Comparison of ENCODE assay signal across 11 cellular contexts in genomic region chr21:25999935-26000582, GRCh38.
DNase-seq lines count a peak whose midpoint lies in the region; ATAC-seq, FAIRE-seq and TF ChIP-seq lines count a peak whose summit lies in the region.
"Had no signal": no experiment of that assay in that cellular context is flagged by ENCODE, and none has a peak within 500 bp of the region (broad histone marks: within the 10 kb centered on the region; RNA-seq: fewer than 3 reads in every experiment).

No MANE protein-coding gene starts in this region.

- no peaks in the 10 kb centered on the region for H3K79me1 ChIP-seq in H9 (ENCODE audit: insufficient read depth, low read depth, low read length, poor library complexity, severe bottlenecking)

- H3K4me1 ChIP-seq in H9 (ENCODE audit: insufficient read depth, low read length) (peaks cover 15% of the 10 kb centered on the region), colonic mucosa (peaks cover 4% of the 10 kb centered on the region), heart right ventricle (peaks cover 0 to 17% (median 5%) of the 10 kb centered on the region in 9 donors)

- intact Hi-C loops in colonic mucosa (cut with DNase I): loop anchor here (10.0 kb wide), 1 partner anchor 115 kb away; no protein-coding TSS in a partner anchor
- intact Hi-C loops in heart right ventricle (cut with DNase I): loop anchor here in 2 of 10 donors (10.0 kb wide), 2 partner anchors 105 to 165 kb away; no protein-coding TSS in a partner anchor

- H2BK12ac ChIP-seq in H9 (ENCODE audit: insufficient read length, low read depth, low read length): peak overlapping the region; percentile 58

- no peak overlapping the region for H3K56ac ChIP-seq in H9 (ENCODE audit: insufficient read length, low read depth, low read length)

- H3K27ac Mint-ChIP-seq in H9: peak overlapping the region; percentile 40 to 98 (median 95)
- H3K27ac Mint-ChIP-seq in activated CD8-positive, alpha-beta memory T cell treated with anti-CD3 and anti-CD28 coated beads, Interleukin-2, amount 10 ng/mL, durations not matched to agents 7 days and 5 days: no peak overlapping the region

- no peak overlapping the region for H3K18ac ChIP-seq in H9 (ENCODE audit: insufficient read length, low read depth, low read length)

- H3K4me3 ChIP-seq in colonic mucosa: no peak overlapping the region
- H3K4me3 ChIP-seq in heart right ventricle: no peak overlapping the region
- H3K4me3 ChIP-seq: pancreas had no signal

- no peaks in the 10 kb centered on the region for H3K9me3 ChIP-seq in H9 (ENCODE audit: control insufficient read depth, low read depth, low read length)
- H3K9me3 ChIP-seq in colonic mucosa: no peaks in the 10 kb centered on the region
- no peaks in the 10 kb centered on the region for H3K9me3 ChIP-seq in heart right ventricle
- H3K9me3 ChIP-seq: pancreas, SK-N-SH had no signal

- no peak for FAIRE-seq in GM12892 (lab: Jason Lieb, UNC)

- H4K91ac ChIP-seq in H9 (ENCODE audit: insufficient read length, low read depth, low read length): no peak overlapping the region

- H3K79me2 ChIP-seq in H9 (ENCODE audit: insufficient read depth, low read length): peaks cover 2% of the 10 kb centered on the region; the same call in 1 of the 2 replicates

- H2BK20ac ChIP-seq in H9 (ENCODE audit: low read depth, low read length, poor library complexity, severe bottlenecking): no peak overlapping the region

- H3K36me3 ChIP-seq in colonic mucosa (no peaks in the 10 kb centered on the region), heart right ventricle (peaks cover 0 to 50% (median 0%) of the 10 kb centered on the region in 9 donors)
- H3K36me3 ChIP-seq: pancreas had no signal

- H2BK120ac ChIP-seq in H9 (ENCODE audit: low read depth, low read length, poor library complexity, severe bottlenecking): no peak overlapping the region

- no peak overlapping the region for H4K5ac ChIP-seq in H9 (ENCODE audit: insufficient read length, low read depth, low read length)

- H3K27me3 Mint-ChIP-seq in H9 (ENCODE audit: low read depth): no peaks in the 10 kb centered on the region
- H3K27me3 Mint-ChIP-seq in activated CD8-positive, alpha-beta memory T cell treated with anti-CD3 and anti-CD28 coated beads, Interleukin-2, amount 10 ng/mL, durations not matched to agents 7 days and 5 days: no peaks in the 10 kb centered on the region

- peak overlapping the region; percentile 82 for H3K27ac ChIP-seq in H9 (ENCODE audit: insufficient read length, low read depth, low read length)
- H3K27ac ChIP-seq in colonic mucosa: no peak overlapping the region
- H3K27ac ChIP-seq in heart right ventricle: no peak overlapping the region

- peaks cover 71 to 78% of the 10 kb centered on the region in 2 experiments for H3K4me1 Mint-ChIP-seq in H9
- H3K4me1 Mint-ChIP-seq in activated CD8-positive, alpha-beta memory T cell treated with anti-CD3 and anti-CD28 coated beads, Interleukin-2, amount 10 ng/mL, durations not matched to agents 7 days and 5 days: peaks cover 6% of the 10 kb centered on the region

- H2BK5ac ChIP-seq in H9 (ENCODE audit: insufficient read length, low read length): no peak overlapping the region

- H3K36me3 Mint-ChIP-seq in H9 (ENCODE audit: insufficient read depth in 1 of 3, low read depth in 3 of 3): peaks cover 10 to 11% (median 11%) of the 10 kb centered on the region in 3 experiments; a peak in 6 of 7 replicates
- H3K36me3 Mint-ChIP-seq in activated CD8-positive, alpha-beta memory T cell treated with anti-CD3 and anti-CD28 coated beads, Interleukin-2, amount 10 ng/mL, durations not matched to agents 7 days and 5 days: no peaks in the 10 kb centered on the region

- no CpG with 5 or more reads among the region's 19 CpGs for WGBS in H9 (ENCODE audit: extremely low coverage, insufficient read length, low lambda C conversion rate)
- 91 to 93% methylated on average over 19 of the region's 19 CpGs for WGBS in heart right ventricle, 2 donors

- H3K27me3 ChIP-seq in H9 (ENCODE audit: insufficient read depth, low read length) (no peaks in the 10 kb centered on the region), colonic mucosa (no peaks in the 10 kb centered on the region), heart right ventricle (no peaks in the 10 kb centered on the region)
- H3K27me3 ChIP-seq: pancreas had no signal

- no peak overlapping the region for H3T11ph ChIP-seq in H9 (ENCODE audit: low read length)

- H2BK15ac ChIP-seq in H9 (ENCODE audit: low read depth, low read length): no peak overlapping the region

- peaks cover 0 to 3% of the 10 kb centered on the region in 2 experiments; a peak in 1 of 5 replicates for H3K9me3 Mint-ChIP-seq in H9
- H3K9me3 Mint-ChIP-seq in activated CD8-positive, alpha-beta memory T cell treated with anti-CD3 and anti-CD28 coated beads, Interleukin-2, amount 10 ng/mL, durations not matched to agents 7 days and 5 days (ENCODE audit: low read depth): no peaks in the 10 kb centered on the region

- ATAC-seq in activated CD8-positive, alpha-beta memory T cell treated with anti-CD3 and anti-CD28 coated beads, Interleukin-2, amount 10 ng/mL, durations not matched to agents 7 days and 5 days: peak; percentile 71
- no peak for ATAC-seq in heart right ventricle
- ATAC-seq: pancreas had no signal

- H3K23ac ChIP-seq in H9 (ENCODE audit: insufficient read length, low read depth, low read length): no peak overlapping the region

- no peak for TF ChIP-seq POLR2A in GM12892 (IDR thresholded peaks at IDR 0.05; ENCODE audit: low read depth, low read length)

- no peak overlapping the region for H3K4me3 Mint-ChIP-seq in H9
- H3K4me3 Mint-ChIP-seq in activated CD8-positive, alpha-beta memory T cell treated with anti-CD3 and anti-CD28 coated beads, Interleukin-2, amount 10 ng/mL, durations not matched to agents 7 days and 5 days: no peak overlapping the region

- H3K23me2 ChIP-seq in H9 (ENCODE audit: insufficient read length, low read depth, low read length, poor library complexity, severe bottlenecking): peaks cover 3% of the 10 kb centered on the region

- no peak for DNase-seq in H9
- DNase-seq in activated CD8-positive, alpha-beta memory T cell treated with anti-CD3 and anti-CD28 coated beads, Interleukin-2, amount 10 ng/mL, durations not matched to agents 7 days and 5 days: peak; percentile 59
- DNase-seq in colonic mucosa: peak; percentile 51
- peak in 2 of 3 donors; percentile 2 to 6 for DNase-seq in stimulated activated CD4-positive, alpha-beta T cell treated with anti-CD3 and anti-CD28 coated beads, Interleukin-12 subunit alpha, Interleukin-12 subunit beta, amount 100 ng/mL, for 48 hours (ENCODE audit: low read depth in 2 of 3, low spot score in 1 of 3)
- no peak for DNase-seq in GM12892 (ENCODE audit: insufficient read length)
- no peak for DNase-seq in HCEC 1CT
- DNase-seq in heart right ventricle: no peak
- no peak for DNase-seq in NK-92 (lab: John Stamatoyannopoulos, UW; ENCODE audit: unreplicated experiment)
- DNase-seq: NCI-H526 treated with DMSO at 0.1 percent for 48 hours, pancreas, SK-N-SH had no signal

- no peak overlapping the region for H3K4ac ChIP-seq in H9 (ENCODE audit: low read depth, low read length)

- no peak overlapping the region for H3K4me2 ChIP-seq in H9 (ENCODE audit: insufficient read depth, insufficient read length, low read length)
- H3K4me2 ChIP-seq: SK-N-SH had no signal

- no peak overlapping the region for H3K14ac ChIP-seq in H9 (ENCODE audit: insufficient read depth, low read length)

- TF ChIP-seq CTCF in H9 (conservative IDR thresholded peaks at IDR 0.05) (no peak), colonic mucosa (IDR thresholded peaks at IDR 0.05) (no peak), heart right ventricle (IDR thresholded peaks at IDR 0.05) (no peak)

- no peak overlapping the region for H3K9ac ChIP-seq in H9 (ENCODE audit: extremely low read depth, insufficient read length, low read length)
- peak overlapping the region in 1 of 2 donors; percentile 35 for H3K9ac ChIP-seq in colonic mucosa (ENCODE audit: low read depth in 2 of 2, low read length in 2 of 2)
- H3K9ac ChIP-seq: SK-N-SH had no signal

- CTCF ChIA-PET in activated CD8-positive, alpha-beta memory T cell treated with anti-CD3 and anti-CD28 coated beads, Interleukin-2, amount 10 ng/mL, durations not matched to agents 7 days and 5 days (lab: Charles Lee): interaction anchor here (0.5 kb wide), 1 partner anchor 247 kb away, joined by 3 read pairs; no protein-coding TSS in a partner anchor

- no peak overlapping the region for H4K8ac ChIP-seq in H9 (replicated peaks; ENCODE audit: insufficient read length, low read depth, low read length)

- no peak overlapping the region for H2AK5ac ChIP-seq in H9 (ENCODE audit: insufficient read length, low read length)

- H2AFZ ChIP-seq in H9 (ENCODE audit: low read length): no peak overlapping the region

- H4K20me1 ChIP-seq in H9 (ENCODE audit: control insufficient read depth, insufficient read depth, insufficient read length): no peaks in the 10 kb centered on the region

Comparison
In these comparisons a context has a peak if more than half of its experiments do, and no peak if none do; other contexts are left out.
1. DNase-seq: peak in activated CD8-positive, alpha-beta memory T cell treated with anti-CD3 and anti-CD28 coated beads, Interleukin-2, amount 10 ng/mL, durations not matched to agents 7 days and 5 days (single experiment), colonic mucosa (single experiment) and stimulated activated CD4-positive, alpha-beta T cell treated with anti-CD3 and anti-CD28 coated beads, Interleukin-12 subunit alpha, Interleukin-12 subunit beta, amount 100 ng/mL, for 48 hours (2 of 3); none in H9 (single experiment), GM12892 (single experiment), HCEC 1CT (single experiment), heart right ventricle (0 of 2) and NK-92 (single experiment).